Comparison of ENCODE assay signal across 23 cellular contexts in the genomic region with DNA sequence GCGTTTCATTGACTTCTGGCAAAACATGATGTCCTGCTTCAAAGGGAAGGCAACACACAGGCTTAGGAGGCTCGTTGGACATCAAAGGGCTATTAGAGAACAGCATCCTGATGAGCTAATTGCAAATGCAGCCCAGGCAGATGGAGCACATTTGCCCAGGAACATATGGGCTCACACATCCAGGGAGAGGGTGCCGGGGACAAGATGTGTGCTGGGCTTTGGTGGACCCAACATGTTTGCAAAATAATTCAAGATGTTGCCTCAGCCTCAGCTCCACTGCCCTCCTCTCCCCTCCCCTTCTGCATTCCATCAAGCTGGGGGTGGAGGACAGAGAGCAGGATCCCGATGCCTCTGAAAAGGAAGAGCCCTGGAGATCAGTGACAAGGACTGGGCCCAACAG.
DNase-seq lines count a peak whose midpoint lies in the region; ATAC-seq, FAIRE-seq and TF ChIP-seq lines count a peak whose summit lies in the region.
"Had no signal": no experiment of that assay in that cellular context is flagged by ENCODE, and none has a peak within 500 bp of the region (broad histone marks: within the 10 kb centered on the region; RNA-seq: fewer than 3 reads in every experiment).

No MANE protein-coding gene starts in this region.

- peaks cover 23% of the 10 kb centered on the region for H3K27me3 Mint-ChIP-seq in HFFc6 (ENCODE audit: insufficient read depth)

- peak overlapping the region; percentile 30 for H3K27ac ChIP-seq in upper lobe of right lung
- H3K27ac ChIP-seq: foreskin keratinocyte, PC-9 had no signal

- H3K9me3 ChIP-seq in upper lobe of right lung, result no peaks in the 10 kb centered on the region

- no peak overlapping the region for H3K27ac Mint-ChIP-seq in HFFc6
- H3K27ac Mint-ChIP-seq: B cell, mesothelial cell of epicardium had no signal

- no peak for FAIRE-seq in frontal cortex (lab: Jason Lieb, UNC)
- FAIRE-seq: GM12892 had no signal

- ATAC-seq in upper lobe of right lung, result peak; percentile 41
- ATAC-seq: foreskin keratinocyte had no signal

- no peaks in the 10 kb centered on the region for H3K36me3 ChIP-seq in upper lobe of right lung

- H3K4me1 ChIP-seq in upper lobe of right lung, result no peaks in the 10 kb centered on the region
- H3K4me1 ChIP-seq: foreskin keratinocyte had no signal

- peak; percentile 37 for DNase-seq in ELF-1 (ENCODE audit: low read depth, low spot score)
- peak; percentile 38 for DNase-seq in cerebellar cortex (ENCODE audit: low spot score)
- peak; percentile 69 for DNase-seq in islet precursor cell
- DNase-seq in upper lobe of right lung, result no peak
- DNase-seq in iPS-NIHi7 (ENCODE audit: extremely low spot score), result no peak
- DNase-seq in frontal cortex (ENCODE audit: low spot score in 2 of 2), result no peak
- no peak for DNase-seq in HFFc6
- DNase-seq: activated CD4-positive, alpha-beta T cell treated with anti-CD3 and anti-CD28 coated beads, Interleukin-2, amount 50 U/mL, for 4 hours; amygdala; Calu3; central memory CD4-positive, alpha-beta T cell; effector memory CD4-positive, alpha-beta T cell; foreskin keratinocyte; HCEC 1CT; kidney glomerular epithelial cell; MM.1S; PC-9; SIG-M5; substantia nigra had no signal

- H3K4me3 ChIP-seq in upper lobe of right lung, result no peak overlapping the region
- H3K4me3 ChIP-seq: PC-9 had no signal

- no peaks in the 10 kb centered on the region for H3K27me3 ChIP-seq in upper lobe of right lung
- H3K27me3 ChIP-seq: foreskin keratinocyte had no signal

- intact Hi-C loops in upper lobe of right lung (cut with DNase I), result no loop called here

- H3K4me3 Mint-ChIP-seq in HFFc6, result no peak overlapping the region
- H3K4me3 Mint-ChIP-seq: B cell, mesothelial cell of epicardium, neural crest cell had no signal

- TF ChIP-seq CTCF in upper lobe of right lung (IDR thresholded peaks at IDR 0.05) (no peak), HFFc6 (IDR thresholded peaks at IDR 0.05) (no peak)

- no peaks in the 10 kb centered on the region for H3K4me1 Mint-ChIP-seq in HFFc6 (ENCODE audit: low read depth)
- H3K4me1 Mint-ChIP-seq: B cell had no signal

- no peaks in the 10 kb centered on the region for H3K36me3 Mint-ChIP-seq in HFFc6 (ENCODE audit: low read depth)
- H3K36me3 Mint-ChIP-seq: mesothelial cell of epicardium had no signal

- H3K9me3 Mint-ChIP-seq in HFFc6, result no peaks in the 10 kb centered on the region
- H3K9me3 Mint-ChIP-seq: mesothelial cell of epicardium, neural crest cell had no signal

Comparison
In these comparisons a context has a peak if more than half of its experiments do, and no peak if none do; other contexts are left out.
1. DNase-seq: peak in ELF-1 (single experiment), cerebellar cortex (single experiment) and islet precursor cell (single experiment); none in upper lobe of right lung (single experiment), iPS-NIHi7 (single experiment), frontal cortex (0 of 2) and HFFc6 (single experiment).